Comparison of ENCODE assay signal across 14 cellular contexts in genomic region chr12:31650927-31651326, GRCh38. TPM values are rescaled to one million over a fixed set of nuclear protein-coding genes. Genes with fewer than 3 reads are reported as not detected.
DNase-seq lines count a peak whose midpoint lies in the region; ATAC-seq and TF ChIP-seq lines count a peak whose summit lies in the region.
"Had no signal": no experiment of that assay in that cellular context is flagged by ENCODE, and none has a peak within 500 bp of the region (broad histone marks: within the 10 kb centered on the region; RNA-seq: fewer than 3 reads in every experiment).

No MANE protein-coding gene starts in this region.

- H3K27me3 ChIP-seq in skeletal muscle tissue (ENCODE audit: control insufficient read depth in 3 of 3, insufficient read depth in 3 of 3, low read length in 3 of 3), result no peaks in the 10 kb centered on the region

- peak overlapping the region; percentile 48 for H3K4me3 ChIP-seq in fibroblast of mammary gland (ENCODE audit: control insufficient read depth, low read depth, low read length)
- peak overlapping the region in 1 of 3 donors; percentile 14 for H3K4me3 ChIP-seq in skeletal muscle tissue (ENCODE audit: low read length in 3 of 3)

- H3K9ac ChIP-seq in skeletal muscle tissue (ENCODE audit: low read depth in 1 of 3, low read length in 3 of 3), result no peak overlapping the region

- DNase-seq in NCI-H2227 (lab: John Stamatoyannopoulos, UW; ENCODE audit: unreplicated experiment), result peak; percentile 21
- no peak for DNase-seq in NCI-H2227 treated with DMSO at 0.1 percent for 48 hours (lab: John Stamatoyannopoulos, UW)
- peak; percentile 45 for DNase-seq in OCI-M1 (lab: John Stamatoyannopoulos, UW)
- DNase-seq in fibroblast of mammary gland (ENCODE audit: low read depth), result peak; percentile 25
- no peak for DNase-seq in cerebellar cortex (ENCODE audit: low spot score)
- DNase-seq: activated B cell treated with CpG ODN at 0.5 μM for 24 hours; activated T-cell treated with anti-CD3 and anti-CD28 coated beads for 4 hours; DMS79 treated with DMSO at 0.1 percent for 48 hours; HCEC 1CT; KBM-7; stimulated activated CD4-positive, alpha-beta T cell treated with anti-CD3 and anti-CD28 coated beads, Interleukin-1b, Interleukin-23, amount 100 ng/mL, for 48 hours had no signal

- H3K36me3 ChIP-seq in skeletal muscle tissue (ENCODE audit: control insufficient read depth in 3 of 3, insufficient read depth in 3 of 3, low read length in 3 of 3), result no peaks in the 10 kb centered on the region

- H3K4me1 ChIP-seq in skeletal muscle tissue (ENCODE audit: control insufficient read depth in 3 of 3, insufficient read depth in 3 of 3, low read length in 3 of 3), result peaks cover 0 to 9% (median 6%) of the 10 kb centered on the region in 3 donors

- H3K27ac ChIP-seq in skeletal muscle tissue (ENCODE audit: low read depth, low read length), result peak overlapping the region; percentile 65

- ATAC-seq in HG03460 (IDR thresholded peaks at IDR 0.05; ENCODE audit: unreplicated experiment) (no peak), HG03175 (IDR thresholded peaks at IDR 0.05; ENCODE audit: unreplicated experiment) (no peak)

- no peaks in the 10 kb centered on the region for H3K9me3 ChIP-seq in skeletal muscle tissue (ENCODE audit: control insufficient read depth in 3 of 3, low read length in 3 of 3)

- no peak for TF ChIP-seq CTCF in fibroblast of mammary gland (conservative IDR thresholded peaks at IDR 0.05; ENCODE audit: control insufficient read depth, insufficient read depth, low read depth, low read length)

RNA-seq across cellular contexts. Expression of gene ETFBKMT, which starts 8.6 kb away (rescaled TPM):
- total RNA-seq in skeletal muscle tissue, result 2.1 TPM

RNA-seq across cellular contexts. Expression of gene DENND5B, which starts 60.0 kb away (rescaled TPM):
- total RNA-seq in skeletal muscle tissue, result 29.2 TPM

Comparison
In these comparisons a context has a peak if more than half of its experiments do, and no peak if none do; other contexts are left out.
1. DNase-seq: peak in NCI-H2227 (single experiment), OCI-M1 (single experiment) and fibroblast of mammary gland (single experiment); none in NCI-H2227 treated with DMSO at 0.1 percent for 48 hours (single experiment) and cerebellar cortex (single experiment).